ENCODE assay signal across 11 cellular contexts in the genomic region with DNA sequence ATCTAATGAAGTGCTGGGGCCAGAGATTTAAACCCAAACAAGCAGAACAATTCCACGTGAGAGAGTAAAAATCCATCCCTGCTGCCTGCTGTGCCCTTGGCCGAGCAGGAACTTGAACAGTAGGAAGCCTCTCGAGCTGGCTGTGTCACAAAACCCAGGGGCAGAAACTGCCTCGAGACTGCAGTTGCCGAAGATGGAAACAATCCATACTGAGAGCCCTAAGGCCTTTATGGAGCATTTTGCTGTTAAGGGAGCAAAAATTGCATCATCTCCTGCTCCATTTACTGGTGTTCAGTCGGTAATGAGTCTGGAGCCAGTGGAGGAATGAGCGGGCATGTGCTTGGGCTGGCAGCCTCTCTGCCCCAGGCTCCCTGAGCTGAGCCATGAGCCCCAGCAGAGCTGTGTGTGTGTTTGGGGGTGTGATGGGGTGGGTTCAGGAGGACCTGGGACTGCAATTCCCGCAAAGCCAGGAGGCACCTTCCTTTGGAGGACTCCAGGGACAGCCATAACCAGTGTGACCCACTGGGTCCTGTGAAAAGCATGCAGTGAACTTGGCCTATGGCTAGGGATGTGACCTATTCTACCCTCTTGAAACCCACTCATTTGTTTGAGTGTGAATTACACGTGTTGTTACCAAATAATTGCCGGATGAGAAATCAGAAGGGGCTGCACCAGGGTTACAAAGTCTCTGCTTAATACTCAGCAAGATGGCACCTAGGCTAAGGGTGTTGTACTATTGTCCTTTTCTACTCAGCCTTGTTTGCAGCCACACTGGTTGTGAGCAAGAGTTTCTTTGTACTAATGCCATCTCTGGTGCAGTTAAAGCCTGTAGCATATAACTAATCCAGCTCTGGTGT. TPM values are rescaled to one million over a fixed set of nuclear protein-coding genes. Genes with fewer than 3 reads are reported as not detected.
A peak's percentile ranks its signal among the peaks of the same experiment; 100 is the strongest.
DNase-seq lines count a peak whose midpoint lies in the region; ATAC-seq and TF ChIP-seq lines count a peak whose summit lies in the region.
"Had no signal": no experiment of that assay in that cellular context is flagged by ENCODE, and none has a peak within 500 bp of the region (broad histone marks: within the 10 kb centered on the region; RNA-seq: fewer than 3 reads in every experiment).

No MANE protein-coding gene starts in this region.

- H3K36me3 ChIP-seq in stomach smooth muscle (ENCODE audit: control insufficient read depth in 2 of 2, insufficient read depth in 2 of 2, low read length in 2 of 2) (peaks cover 17 to 22% of the 10 kb centered on the region in 2 donors), PC-3 (ENCODE audit: low read depth, low read length) (no peaks in the 10 kb centered on the region)
- H3K36me3 ChIP-seq: breast epithelium had no signal

- CTCF ChIA-PET in PC-3 (lab: Charles Lee): no interaction called here

- H3K4me3 ChIP-seq in stomach smooth muscle (ENCODE audit: low read length in 2 of 2) (no peak overlapping the region), PC-3 (ENCODE audit: low read length) (no peak overlapping the region)
- H3K4me3 ChIP-seq: breast epithelium, skin epidermis had no signal

- H3K36me3 Mint-ChIP-seq in activated naive CD8-positive, alpha-beta T cell: no peaks in the 10 kb centered on the region
- no peaks in the 10 kb centered on the region for H3K36me3 Mint-ChIP-seq in activated naive CD8-positive, alpha-beta T cell treated with anti-CD3 and anti-CD28 coated beads for 36 hours

- no peaks in the 10 kb centered on the region for H3F3A ChIP-seq in PC-3 (ENCODE audit: low read length, unreplicated experiment)

- no peaks in the 10 kb centered on the region for H3K9me3 Mint-ChIP-seq in activated naive CD8-positive, alpha-beta T cell (ENCODE audit: low read depth)
- H3K9me3 Mint-ChIP-seq in activated naive CD8-positive, alpha-beta T cell treated with anti-CD3 and anti-CD28 coated beads for 36 hours: no peaks in the 10 kb centered on the region

- no peak overlapping the region for H3K4me2 ChIP-seq in PC-3 (ENCODE audit: low read length)

- H2AFZ ChIP-seq in PC-3 (ENCODE audit: low read length): no peak overlapping the region

- no peaks in the 10 kb centered on the region for H4K20me1 ChIP-seq in PC-3 (ENCODE audit: low read length)

- H3K79me2 ChIP-seq in PC-3 (ENCODE audit: low read length): no peaks in the 10 kb centered on the region

- H3K9ac ChIP-seq in stomach smooth muscle (ENCODE audit: low read length in 2 of 2): peak overlapping the region in 1 of 2 donors; percentile 44
- H3K9ac ChIP-seq in PC-3 (ENCODE audit: low read length): no peak overlapping the region

- no TSS peak for BruUV-seq in PC-3 (replicated peaks; lab: Mats Ljungman, UMichigan)

- peak overlapping the region; percentile 69 for H3K4me3 Mint-ChIP-seq in activated naive CD8-positive, alpha-beta T cell
- H3K4me3 Mint-ChIP-seq in activated naive CD8-positive, alpha-beta T cell treated with anti-CD3 and anti-CD28 coated beads for 36 hours: no peak overlapping the region

- no peaks in the 10 kb centered on the region for H3K27me3 Mint-ChIP-seq in activated naive CD8-positive, alpha-beta T cell
- H3K27me3 Mint-ChIP-seq in activated naive CD8-positive, alpha-beta T cell treated with anti-CD3 and anti-CD28 coated beads for 36 hours: no peaks in the 10 kb centered on the region

- H3K9me2 ChIP-seq in PC-3 (replicated peaks; ENCODE audit: low read length): no peaks in the 10 kb centered on the region

- H3K27me3 ChIP-seq in stomach smooth muscle (ENCODE audit: control insufficient read depth in 1 of 2, insufficient read depth in 2 of 2, low read length in 2 of 2) (no peaks in the 10 kb centered on the region), PC-3 (ENCODE audit: low read length) (no peaks in the 10 kb centered on the region)
- H3K27me3 ChIP-seq: breast epithelium had no signal

- H3K27ac Mint-ChIP-seq in activated naive CD8-positive, alpha-beta T cell: peak overlapping the region; percentile 47
- H3K27ac Mint-ChIP-seq in activated naive CD8-positive, alpha-beta T cell treated with anti-CD3 and anti-CD28 coated beads for 36 hours: no peak overlapping the region

- POLR2A ChIA-PET in PC-3 (lab: Charles Lee; ENCODE audit: unreplicated experiment): no interaction called here

- H3K9me3 ChIP-seq in stomach smooth muscle (ENCODE audit: control insufficient read depth in 2 of 2, low read length in 2 of 2) (no peaks in the 10 kb centered on the region), PC-3 (ENCODE audit: low read length) (no peaks in the 10 kb centered on the region)
- H3K9me3 ChIP-seq: breast epithelium had no signal

- DNase-seq in activated naive CD8-positive, alpha-beta T cell treated with anti-CD3 and anti-CD28 coated beads for 36 hours: no peak
- peak; percentile 61 for DNase-seq in RPMI7951 (ENCODE audit: low read depth)
- peak; percentile 53 for DNase-seq in fibroblast of gingiva (ENCODE audit: low read depth)
- DNase-seq in activated CD4-positive, CD25-positive, alpha-beta regulatory T cell (lab: John Stamatoyannopoulos, UW): no peak
- no peak for DNase-seq in PC-3
- DNase-seq: NCI-H1436 treated with DMSO at 0.1 percent for 48 hours had no signal

- peaks cover 79% of the 10 kb centered on the region for H3K4me1 Mint-ChIP-seq in activated naive CD8-positive, alpha-beta T cell (ENCODE audit: low read depth)
- H3K4me1 Mint-ChIP-seq in activated naive CD8-positive, alpha-beta T cell treated with anti-CD3 and anti-CD28 coated beads for 36 hours: peaks cover 53% of the 10 kb centered on the region

- no peak for TF ChIP-seq CTCF in PC-3 (conservative IDR thresholded peaks at IDR 0.05; ENCODE audit: low read depth, low read length)

- ATAC-seq in HG02610 (IDR thresholded peaks at IDR 0.05; ENCODE audit: unreplicated experiment): no peak
- ATAC-seq in PC-3: no peak

- H3K27ac ChIP-seq in stomach smooth muscle (ENCODE audit: low read length): peak overlapping the region; percentile 41
- no peak overlapping the region for H3K27ac ChIP-seq in PC-3 (ENCODE audit: low read length)
- H3K27ac ChIP-seq: breast epithelium had no signal

- intact Hi-C loops in PC-3 (cut with micrococcal nuclease): no loop called here

- H3K4me1 ChIP-seq in stomach smooth muscle (ENCODE audit: control insufficient read depth, insufficient read depth, low read length): peaks cover 10% of the 10 kb centered on the region
- no peaks in the 10 kb centered on the region for H3K4me1 ChIP-seq in PC-3 (ENCODE audit: insufficient read depth, low read length)
- H3K4me1 ChIP-seq: breast epithelium had no signal

RNA-seq across cellular contexts. Expression of gene CDHR3, which starts 58.4 kb away (rescaled TPM):
- under 1 TPM in 1 of 2 experiments, not detected in 1; 0.38 TPM for total RNA-seq in activated naive CD8-positive, alpha-beta T cell treated with anti-CD3 and anti-CD28 coated beads for 36 hours
- total RNA-seq in RPMI7951 (2014; rRNA removed; shearing (Covaris generic)): 1.3 and 1.4 TPM in 2 replicates
- 5.9 and 9.8 TPM in 2 replicates for total RNA-seq in PC-3 (2014; rRNA removed)

Comparison
In these comparisons a context has a peak if more than half of its experiments do, and no peak if none do; other contexts are left out.
1. DNase-seq: peak in RPMI7951 (single experiment) and fibroblast of gingiva (single experiment); none in activated naive CD8-positive, alpha-beta T cell treated with anti-CD3 and anti-CD28 coated beads for 36 hours (single experiment), activated CD4-positive, CD25-positive, alpha-beta regulatory T cell (0 of 4) and PC-3 (single experiment).